ENCODE assay signal across 8 cellular contexts in the genomic region with DNA sequence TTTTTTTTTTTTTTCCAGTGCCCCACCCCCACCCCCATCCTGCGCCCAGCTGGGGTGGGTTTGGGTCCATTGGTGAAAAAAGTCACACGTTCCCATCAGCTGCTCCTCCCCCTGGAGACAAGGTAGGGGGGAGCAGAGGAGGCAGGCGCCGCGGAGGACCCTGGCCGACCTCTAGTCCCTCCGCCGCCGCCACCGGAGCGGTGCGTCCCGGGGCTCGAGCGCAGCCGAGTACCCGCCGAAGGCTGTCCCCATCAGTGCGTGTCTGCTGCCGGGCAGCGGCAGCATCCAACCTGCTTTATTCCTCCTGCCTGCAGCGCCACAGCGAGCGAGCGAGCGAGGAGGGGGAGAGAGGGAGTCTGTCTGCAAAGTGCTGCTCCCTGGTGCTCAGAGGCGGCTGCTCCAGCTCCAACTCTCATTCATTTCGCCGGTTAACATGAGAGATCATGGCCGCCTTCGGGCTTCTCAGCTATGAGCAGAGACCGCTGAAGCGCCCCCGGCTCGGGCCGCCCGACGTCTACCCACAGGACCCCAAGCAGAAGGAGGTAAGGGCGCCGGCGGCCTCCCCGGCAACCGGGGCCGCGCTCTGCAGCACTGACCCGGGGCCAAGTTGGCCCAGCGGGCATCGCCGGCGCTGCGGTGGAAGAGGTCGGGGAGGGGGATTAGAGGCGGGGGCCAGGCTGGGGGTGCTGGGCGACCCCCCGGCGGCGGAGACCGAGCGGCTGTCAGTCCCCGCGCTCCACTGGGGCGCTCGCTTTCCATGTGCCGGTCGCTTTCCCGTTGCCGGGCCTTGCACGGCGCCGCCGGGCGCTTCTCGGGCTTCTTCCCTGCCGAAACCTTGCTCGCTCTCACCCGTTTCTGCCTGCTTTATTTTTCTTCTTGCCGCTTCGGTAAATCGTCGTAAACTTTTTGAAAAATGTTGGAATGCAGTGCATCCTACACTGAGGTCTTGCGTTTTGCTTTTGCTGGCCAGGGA. TPM values are rescaled to one million over a fixed set of nuclear protein-coding genes. Genes with fewer than 3 reads are reported as not detected.
DNase-seq lines count a peak whose midpoint lies in the region; ATAC-seq, FAIRE-seq and TF ChIP-seq lines count a peak whose summit lies in the region.

No MANE protein-coding gene starts in this region.

- H3K27ac Mint-ChIP-seq in activated CD4-positive, alpha-beta T cell treated with anti-CD3 and anti-CD28 coated beads, Interleukin-2, amount 10 ng/mL, durations not matched to agents 7 days and 5 days = peak overlapping the region; percentile 41
- H3K27ac Mint-ChIP-seq in dendritic cell treated with granulocyte-macrophage colony-stimulating factor and Interleukin-4, amounts not matched to agents 40 ng/mL and 50 ng/mL, for 4 days = peak overlapping the region; percentile 24

- peak overlapping the region; percentile 87 for H3K4me2 ChIP-seq in A549

- H3K4me1 ChIP-seq in A549 (no peaks in the 10 kb centered on the region), left lung (peaks cover 12 to 28% of the 10 kb centered on the region in 2 donors)

- TF ChIP-seq CTCF in A549 (IDR thresholded peaks at IDR 0.05) (peak; percentile 46), left lung (IDR thresholded peaks at IDR 0.05) (peak in 1 of 2 donors; percentile 9)

- H3K9me3 ChIP-seq in A549 = no peaks in the 10 kb centered on the region
- no peaks in the 10 kb centered on the region for H3K9me3 ChIP-seq in left lung

- H3K4me3 Mint-ChIP-seq in activated CD4-positive, alpha-beta T cell treated with anti-CD3 and anti-CD28 coated beads, Interleukin-2, amount 10 ng/mL, durations not matched to agents 7 days and 5 days = peak overlapping the region; percentile 80
- H3K4me3 Mint-ChIP-seq in dendritic cell treated with granulocyte-macrophage colony-stimulating factor and Interleukin-4, amounts not matched to agents 40 ng/mL and 50 ng/mL, for 4 days = peak overlapping the region; percentile 90

- no peak for TF ChIP-seq EP300 in A549 (IDR thresholded peaks at IDR 0.05)

- peaks cover 26 to 66% of the 10 kb centered on the region in 2 donors for H3K27me3 ChIP-seq in left lung

- H3K36me3 ChIP-seq in left lung = no peaks in the 10 kb centered on the region

- peaks cover 54% of the 10 kb centered on the region for H3K27me3 Mint-ChIP-seq in activated CD4-positive, alpha-beta T cell treated with anti-CD3 and anti-CD28 coated beads, Interleukin-2, amount 10 ng/mL, durations not matched to agents 7 days and 5 days
- peaks cover 59% of the 10 kb centered on the region for H3K27me3 Mint-ChIP-seq in dendritic cell treated with granulocyte-macrophage colony-stimulating factor and Interleukin-4, amounts not matched to agents 40 ng/mL and 50 ng/mL, for 4 days

- peak; percentile 88 to 93 for ATAC-seq in A549
- ATAC-seq in GM18861 (IDR thresholded peaks at IDR 0.05; ENCODE audit: unreplicated experiment) = peak; percentile 63
- ATAC-seq in HG03108 (IDR thresholded peaks at IDR 0.05; ENCODE audit: unreplicated experiment) = peak; percentile 70
- peak; percentile 90 for ATAC-seq in left lung

- H3K27ac ChIP-seq in A549 (peak overlapping the region; percentile 43 to 81; a peak in 5 of 6 replicates), left lung (no peak overlapping the region)

- peaks cover 10% of the 10 kb centered on the region for H3K4me1 Mint-ChIP-seq in activated CD4-positive, alpha-beta T cell treated with anti-CD3 and anti-CD28 coated beads, Interleukin-2, amount 10 ng/mL, durations not matched to agents 7 days and 5 days
- H3K4me1 Mint-ChIP-seq in dendritic cell treated with granulocyte-macrophage colony-stimulating factor and Interleukin-4, amounts not matched to agents 40 ng/mL and 50 ng/mL, for 4 days (ENCODE audit: low read depth) = peaks cover 23% of the 10 kb centered on the region

- 35% methylated on average over 66 of the region's 81 CpGs for WGBS in A549 (ENCODE audit: missing lambda C conversion rate)

- peak; percentile 31 to 46; a peak in 3 of 5 replicates for TF ChIP-seq RAD21 in A549 (conservative IDR thresholded peaks at IDR 0.05 in 1 of 2, IDR thresholded peaks at IDR 0.05 in 1 of 2)

- CTCF ChIA-PET in A549 (lab: Yijun Ruan, JAX) = interaction anchor here (0.6 to 4.9 kb wide), 35 partner anchors 8 to 1683 kb away, joined by 3 to 17 read pairs (median 4); no protein-coding TSS in a partner anchor
- CTCF ChIA-PET in activated CD4-positive, alpha-beta T cell treated with anti-CD3 and anti-CD28 coated beads, Interleukin-2, amount 10 ng/mL, durations not matched to agents 7 days and 5 days (lab: Charles Lee) = interaction anchor here (0.6 to 2.0 kb wide), 13 partner anchors 10 to 1963 kb away, joined by 3 to 9 read pairs (median 4); a partner anchor contains a TSS

- POLR2A ChIA-PET in A549 (lab: Yijun Ruan, JAX) = interaction anchor here (0.6 to 0.7 kb wide), 2 partner anchors 152 to 670 kb away, joined by 3 to 5 read pairs; no protein-coding TSS in a partner anchor
- POLR2A ChIA-PET in activated CD4-positive, alpha-beta T cell treated with anti-CD3 and anti-CD28 coated beads, Interleukin-2, amount 10 ng/mL, durations not matched to agents 7 days and 5 days (lab: Charles Lee) = interaction anchor here (0.6 kb wide), 1 partner anchor 192 kb away, joined by 3 read pairs; no protein-coding TSS in a partner anchor

- no peaks in the 10 kb centered on the region for H3K9me3 Mint-ChIP-seq in activated CD4-positive, alpha-beta T cell treated with anti-CD3 and anti-CD28 coated beads, Interleukin-2, amount 10 ng/mL, durations not matched to agents 7 days and 5 days
- no peaks in the 10 kb centered on the region for H3K9me3 Mint-ChIP-seq in dendritic cell treated with granulocyte-macrophage colony-stimulating factor and Interleukin-4, amounts not matched to agents 40 ng/mL and 50 ng/mL, for 4 days

- no peaks in the 10 kb centered on the region for H3K36me3 Mint-ChIP-seq in activated CD4-positive, alpha-beta T cell treated with anti-CD3 and anti-CD28 coated beads, Interleukin-2, amount 10 ng/mL, durations not matched to agents 7 days and 5 days (ENCODE audit: low read depth)
- H3K36me3 Mint-ChIP-seq in dendritic cell treated with granulocyte-macrophage colony-stimulating factor and Interleukin-4, amounts not matched to agents 40 ng/mL and 50 ng/mL, for 4 days (ENCODE audit: low read depth) = peaks cover 7% of the 10 kb centered on the region

- no peak for TF ChIP-seq POLR2A in A549 (IDR thresholded peaks at IDR 0.05; ENCODE audit: low read length)

- intact Hi-C loops in dendritic cell treated with granulocyte-macrophage colony-stimulating factor and Interleukin-4, amounts not matched to agents 40 ng/mL and 50 ng/mL, for 4 days (cut with micrococcal nuclease) = no loop called here
- intact Hi-C loops in left lung (cut with DNase I) = no loop called here

- peak; percentile 83 to 88 for DNase-seq in A549 (ENCODE audit: low read depth in 1 of 2, low spot score in 1 of 2)
- peak; percentile 72 for DNase-seq in NCI-H2196 (lab: John Stamatoyannopoulos, UW; ENCODE audit: unreplicated experiment)
- peak; percentile 79 for DNase-seq in activated CD4-positive, alpha-beta T cell treated with anti-CD3 and anti-CD28 coated beads, Interleukin-2, amount 10 ng/mL, durations not matched to agents 7 days and 5 days
- DNase-seq in left lung = peak; percentile 74 to 91
- DNase-seq in stimulated activated CD4-positive, alpha-beta T cell treated with anti-CD3 and anti-CD28 coated beads, Interleukin-2, amount 100 ng/mL, for 24 hours = peak; percentile 64 to 73

- peak overlapping the region; percentile 70 for H3K4me3 ChIP-seq in A549
- peak overlapping the region; percentile 63 to 64 for H3K4me3 ChIP-seq in left lung

- no peak for FAIRE-seq in A549 (lab: Jason Lieb, UNC)

TF ChIP-seq in A549, 52 proteins besides CTCF, POLR2A, EP300 and RAD21:
- TF ChIP-seq HOXA7 (CRISPR knock-in tag; IDR thresholded peaks at IDR 0.05) = no peak
- TF ChIP-seq, protein P1, sequence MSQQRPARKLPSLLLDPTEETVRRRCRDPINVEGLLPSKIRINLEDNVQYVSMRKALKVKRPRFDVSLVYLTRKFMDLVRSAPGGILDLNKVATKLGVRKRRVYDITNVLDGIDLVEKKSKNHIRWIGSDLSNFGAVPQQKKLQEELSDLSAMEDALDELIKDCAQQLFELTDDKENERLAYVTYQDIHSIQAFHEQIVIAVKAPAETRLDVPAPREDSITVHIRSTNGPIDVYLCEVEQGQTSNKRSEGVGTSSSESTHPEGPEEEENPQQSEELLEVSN (IDR thresholded peaks at IDR 0.05; ENCODE audit: borderline replicate concordance, low read depth) = 0 out of 2 replicates have a peak, but pooled peaks have one; percentile 34
- TF ChIP-seq, protein P2, sequence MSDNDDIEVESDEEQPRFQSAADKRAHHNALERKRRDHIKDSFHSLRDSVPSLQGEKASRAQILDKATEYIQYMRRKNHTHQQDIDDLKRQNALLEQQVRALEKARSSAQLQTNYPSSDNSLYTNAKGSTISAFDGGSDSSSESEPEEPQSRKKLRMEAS (IDR thresholded peaks at IDR 0.05) = peak; percentile 33
- peak; percentile 66 for TF ChIP-seq SMC3 (IDR thresholded peaks at IDR 0.05)
- TF ChIP-seq, protein P3, sequence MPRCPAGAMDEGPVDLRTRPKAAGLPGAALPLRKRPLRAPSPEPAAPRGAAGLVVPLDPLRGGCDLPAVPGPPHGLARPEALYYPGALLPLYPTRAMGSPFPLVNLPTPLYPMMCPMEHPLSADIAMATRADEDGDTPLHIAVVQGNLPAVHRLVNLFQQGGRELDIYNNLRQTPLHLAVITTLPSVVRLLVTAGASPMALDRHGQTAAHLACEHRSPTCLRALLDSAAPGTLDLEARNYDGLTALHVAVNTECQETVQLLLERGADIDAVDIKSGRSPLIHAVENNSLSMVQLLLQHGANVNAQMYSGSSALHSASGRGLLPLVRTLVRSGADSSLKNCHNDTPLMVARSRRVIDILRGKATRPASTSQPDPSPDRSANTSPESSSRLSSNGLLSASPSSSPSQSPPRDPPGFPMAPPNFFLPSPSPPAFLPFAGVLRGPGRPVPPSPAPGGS (IDR thresholded peaks at IDR 0.05) = no peak

RNA-seq across cellular contexts. Expression of a gene that starts 1.3 kb away (rescaled TPM):
- polyA plus RNA-seq in A549 (2011; rRNA removed) (0.63 and 0.66 TPM in 2 replicates), A549 (2017; fragmentation: RNase III; extraction: RNeasy Plus Mini Kit Qiagen cat#74134 plus additional on column Dnase treatment) (0.32 to 0.40 TPM (median 0.37 TPM) in 3 replicates)
- polyA plus RNA-seq in A549 (2012; cell fraction: cytosol; rRNA removed) = 0.19 and 0.29 TPM in 2 replicates
- 0.28 and 0.40 TPM in 2 replicates for polyA plus RNA-seq in A549 (2012; cell fraction: nucleus; rRNA removed)
- polyA minus RNA-seq in A549 (2011; rRNA and poly(A)+ RNA removed) = 2.4 and 3.5 TPM in 2 replicates
- total RNA-seq in activated CD4-positive, alpha-beta T cell treated with anti-CD3 and anti-CD28 coated beads, Interleukin-2, amount 10 ng/mL, durations not matched to agents 7 days and 5 days = under 1 TPM; 0.35 to 0.92 TPM
- 1 to 10 TPM in 1 of 2 donors, under 1 TPM in 1; 0.82 to 1.0 TPM for total RNA-seq in left lung

Comparison
In these comparisons a context has a peak if more than half of its experiments do, and no peak if none do; other contexts are left out.
1. H3K27ac ChIP-seq: peak in A549 (2 of 2); none in left lung (0 of 2).
2. Peak in every context shown above with its lines, with median percentiles within 50 percentile points of each other: ATAC-seq and DNase-seq.